Comparison of ENCODE assay signal across 25 cellular contexts in the genomic region with DNA sequence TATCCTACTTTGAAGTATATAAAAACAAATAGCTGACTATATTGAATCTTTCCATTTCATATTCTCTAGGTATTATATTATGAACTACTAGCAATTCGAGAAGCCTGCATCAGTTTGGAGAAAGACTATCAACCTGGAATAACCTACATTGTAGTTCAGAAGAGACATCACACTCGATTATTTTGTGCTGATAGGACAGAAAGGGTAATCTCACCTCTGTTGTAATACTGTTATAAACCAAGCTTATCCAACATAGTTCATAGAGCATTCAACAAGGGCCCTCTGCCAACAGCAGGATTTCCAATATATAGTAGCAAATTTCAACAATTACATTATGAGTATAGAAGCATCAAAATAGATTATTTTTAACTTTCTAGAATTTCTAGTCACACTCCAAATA. TPM values are rescaled to one million over a fixed set of nuclear protein-coding genes. Genes with fewer than 3 reads are reported as not detected.
A peak's percentile ranks its signal among the peaks of the same experiment; 100 is the strongest.
DNase-seq lines count a peak whose midpoint lies in the region; ATAC-seq, FAIRE-seq and TF ChIP-seq lines count a peak whose summit lies in the region.
"Had no signal": no experiment of that assay in that cellular context is flagged by ENCODE, and none has a peak within 500 bp of the region (broad histone marks: within the 10 kb centered on the region; RNA-seq: fewer than 3 reads in every experiment).

No MANE protein-coding gene starts in this region.

- no peaks in the 10 kb centered on the region for H3K9me3 Mint-ChIP-seq in naive thymus-derived CD8-positive, alpha-beta T cell
- H3K9me3 Mint-ChIP-seq: CD14-positive monocyte; CD4-positive, alpha-beta memory T cell; CD4-positive, CD25-positive, alpha-beta regulatory T cell; CD8-positive, alpha-beta memory T cell had no signal

- H3K4me2 ChIP-seq in A549 (no peak overlapping the region), IMR-90 (ENCODE audit: low read depth, low read length) (no peak overlapping the region), K562 (ENCODE audit: insufficient read depth, low read length) (no peak overlapping the region)
- H3K4me2 ChIP-seq: BLaER1 had no signal

- intact Hi-C loops in IMR-90 (cut with micrococcal nuclease) (no loop called here), K562 (cut with micrococcal nuclease) (no loop called here)

- FAIRE-seq in A549 (lab: Jason Lieb, UNC) = no peak
- no peak for FAIRE-seq in K562 (lab: Jason Lieb, UNC)
- FAIRE-seq: D721Med, GM12891, GM18507 had no signal

- no peak overlapping the region for H2AK9ac ChIP-seq in IMR-90 (replicated peaks; ENCODE audit: low read depth, low read length, poor library complexity)

- in situ Hi-C loops in IMR-90 (cut with MboI; ENCODE audit: low sequenced_read_pairs) = no loop called here
- in situ Hi-C loops in K562 (cut with MboI) = no loop called here

- no peak overlapping the region for H3K4me3 Mint-ChIP-seq in naive thymus-derived CD8-positive, alpha-beta T cell
- H3K4me3 Mint-ChIP-seq: CD14-positive monocyte; CD4-positive, alpha-beta memory T cell; CD4-positive, CD25-positive, alpha-beta regulatory T cell; CD8-positive, alpha-beta memory T cell had no signal

- BruUV-seq in IMR-90 (replicated peaks; lab: Mats Ljungman, UMichigan) (no TSS peak), K562 (replicated peaks; lab: Mats Ljungman, UMichigan) (no TSS peak)

- no peak overlapping the region for H2AK5ac ChIP-seq in IMR-90 (ENCODE audit: low read depth, low read length)

- no peak for TF ChIP-seq POLR2A in A549 (IDR thresholded peaks at IDR 0.05; ENCODE audit: low read length)
- no peak for TF ChIP-seq POLR2A in IMR-90 (IDR thresholded peaks at IDR 0.05; ENCODE audit: low read depth, low read length)
- TF ChIP-seq POLR2A in K562 (conservative IDR thresholded peaks at IDR 0.05) = no peak

- no peaks in the 10 kb centered on the region for H3K27me3 Mint-ChIP-seq in naive thymus-derived CD8-positive, alpha-beta T cell
- H3K27me3 Mint-ChIP-seq: CD4-positive, alpha-beta memory T cell; CD4-positive, CD25-positive, alpha-beta regulatory T cell; CD8-positive, alpha-beta memory T cell had no signal

- H3K27ac ChIP-seq in A549 (no peak overlapping the region), IMR-90 (ENCODE audit: insufficient read depth, low read length) (no peak overlapping the region), K562 (ENCODE audit: extremely low read depth, low read depth, low read length) (no peak overlapping the region)
- H3K27ac ChIP-seq: 22Rv1, BLaER1 had no signal

- POLR2A ChIA-PET in A549 (lab: Yijun Ruan, JAX) = no interaction called here
- POLR2A ChIA-PET in IMR-90 (lab: Charles Lee; ENCODE audit: unreplicated experiment) = no interaction called here
- POLR2A ChIA-PET in K562 (lab: Yijun Ruan, JAX) = no interaction called here
- POLR2A ChIA-PET in naive thymus-derived CD8-positive, alpha-beta T cell (lab: Charles Lee) = interaction anchor here (0.7 kb wide), 1 partner anchor 196 kb away, joined by 5 read pairs; no protein-coding TSS in a partner anchor

- H2AFZ ChIP-seq in IMR-90 (replicated peaks; ENCODE audit: low read length, poor library complexity) = no peak overlapping the region
- no peak overlapping the region for H2AFZ ChIP-seq in K562 (ENCODE audit: low read depth, low read length)

- H3K23ac ChIP-seq in IMR-90 (ENCODE audit: low read depth, low read length) = no peak overlapping the region

- TF ChIP-seq RAD21 in A549 (conservative IDR thresholded peaks at IDR 0.05 in 1 of 2, IDR thresholded peaks at IDR 0.05 in 1 of 2) (no peak), IMR-90 (IDR thresholded peaks at IDR 0.05; ENCODE audit: low read length) (no peak), K562 (CRISPR knock-in tag; conservative IDR thresholded peaks at IDR 0.05 in 1 of 2, IDR thresholded peaks at IDR 0.05 in 1 of 2) (no peak)

- ATAC-seq in A549 (no peak), IMR-90 (ENCODE audit: low read depth) (no peak), K562 (no peak), left lobe of liver (peak; percentile 83), GM21619 (IDR thresholded peaks at IDR 0.05; ENCODE audit: unreplicated experiment) (no peak), HG03135 (IDR thresholded peaks at IDR 0.05; ENCODE audit: unreplicated experiment) (no peak)
- no peak for ATAC-seq in naive thymus-derived CD8-positive, alpha-beta T cell

- H3K9me1 ChIP-seq in IMR-90 (ENCODE audit: insufficient read depth, low read length) (no peaks in the 10 kb centered on the region), K562 (ENCODE audit: control insufficient read depth, insufficient read depth, low read length) (no peaks in the 10 kb centered on the region)

- H4K91ac ChIP-seq in IMR-90 (ENCODE audit: insufficient read depth, low read depth, low read length) = no peak overlapping the region

- no peak overlapping the region for H2BK20ac ChIP-seq in IMR-90 (ENCODE audit: low read depth, low read length)

- no peak overlapping the region for H4K5ac ChIP-seq in IMR-90 (ENCODE audit: low read depth, low read length)

- H3K9me3 ChIP-seq in A549 (no peaks in the 10 kb centered on the region), IMR-90 (ENCODE audit: control insufficient read depth, insufficient read depth, low read length) (no peaks in the 10 kb centered on the region), K562 (replicated peaks; ENCODE audit: control insufficient read depth, insufficient read depth, low read depth, low read length) (no peaks in the 10 kb centered on the region)
- H3K9me3 ChIP-seq: BE2C, BLaER1, Caco-2 had no signal

- H4K20me1 ChIP-seq in IMR-90 (ENCODE audit: insufficient read depth, low read length) (no peaks in the 10 kb centered on the region), K562 (replicated peaks; ENCODE audit: control insufficient read depth, insufficient read depth, low read length) (no peaks in the 10 kb centered on the region)
- H4K20me1 ChIP-seq: BLaER1 had no signal

- H3K4me3 ChIP-seq in A549 (no peak overlapping the region), IMR-90 (ENCODE audit: insufficient read depth, low read depth, low read length) (no peak overlapping the region), K562 (no peak overlapping the region)
- H3K4me3 ChIP-seq: BLaER1 had no signal

- no peak overlapping the region for H3K56ac ChIP-seq in IMR-90 (ENCODE audit: extremely low read depth, insufficient read depth, low read length)

- H3K4ac ChIP-seq in IMR-90 (ENCODE audit: low read depth, low read length) = no peak overlapping the region

- H2BK15ac ChIP-seq in IMR-90 (ENCODE audit: low read depth, low read length) = no peak overlapping the region

- H3K36me3 Mint-ChIP-seq in naive thymus-derived CD8-positive, alpha-beta T cell = peaks cover 0 to 77% (median 28%) of the 10 kb centered on the region in 3 donors

- H3K36me3 ChIP-seq in IMR-90 (ENCODE audit: control insufficient read depth, insufficient read depth, low read length) (peaks cover 21% of the 10 kb centered on the region), K562 (ENCODE audit: control insufficient read depth, insufficient read depth, low read length) (peaks cover 56% of the 10 kb centered on the region)
- H3K36me3 ChIP-seq: BE2C had no signal

- H3K4me1 ChIP-seq in A549 (no peaks in the 10 kb centered on the region), IMR-90 (ENCODE audit: control insufficient read depth, insufficient read depth, low read length) (no peaks in the 10 kb centered on the region), K562 (replicated peaks in 1 of 2; ENCODE audit: control insufficient read depth in 2 of 2, insufficient read depth in 2 of 2, low read length in 2 of 2) (0 out of 5 replicates have a peak, but pooled peaks cover 0 to 1% of the 10 kb centered on the region in 2 experiments)
- H3K4me1 ChIP-seq: BE2C, BLaER1, Caco-2 had no signal

- H3K79me2 ChIP-seq in K562 (ENCODE audit: control insufficient read depth, insufficient read depth, low read length) = no peaks in the 10 kb centered on the region

- H4K8ac ChIP-seq in IMR-90 (ENCODE audit: low read depth in 2 of 2, low read length in 2 of 2) = no peak overlapping the region

- H3K27ac Mint-ChIP-seq in naive thymus-derived CD8-positive, alpha-beta T cell = no peak overlapping the region
- H3K27ac Mint-ChIP-seq: CD14-positive monocyte; CD4-positive, alpha-beta memory T cell; CD4-positive, CD25-positive, alpha-beta regulatory T cell; CD8-positive, alpha-beta memory T cell had no signal

- TF ChIP-seq CTCF in A549 (IDR thresholded peaks at IDR 0.05) (no peak), IMR-90 (conservative IDR thresholded peaks at IDR 0.05; ENCODE audit: low read depth, low read length) (no peak), K562 (IDR thresholded peaks at IDR 0.05 in 2 of 3, conservative IDR thresholded peaks at IDR 0.05 in 1 of 3; ENCODE audit: insufficient read depth in 2 of 3, low read depth in 1 of 3, low read length in 3 of 3) (no peak)

- 54% methylated on average over 2 of the region's 2 CpGs for WGBS in A549 (ENCODE audit: missing lambda C conversion rate)
- WGBS in IMR-90 (ENCODE audit: extremely low coverage in 2 of 2, insufficient read length in 1 of 2), 2 experiments = no CpG with 5 or more reads among the region's 2 CpGs
- 70% methylated on average over 2 of the region's 2 CpGs for WGBS in K562 (ENCODE audit: insufficient coverage, low coverage, missing lambda C conversion rate)

- H3K4me1 Mint-ChIP-seq in naive thymus-derived CD8-positive, alpha-beta T cell = no peaks in the 10 kb centered on the region
- H3K4me1 Mint-ChIP-seq: CD8-positive, alpha-beta memory T cell had no signal

- H3K14ac ChIP-seq in IMR-90 (replicated peaks; ENCODE audit: low read depth, low read length) = no peak overlapping the region

- no peak overlapping the region for H2BK120ac ChIP-seq in IMR-90 (ENCODE audit: low read depth, low read length)

- H3K9ac ChIP-seq in IMR-90 (ENCODE audit: low read depth, low read length) (no peak overlapping the region), K562 (ENCODE audit: insufficient read depth in 1 of 2, low read depth in 2 of 2, low read length in 2 of 2) (no peak overlapping the region)
- H3K9ac ChIP-seq: BLaER1 had no signal

- dilution Hi-C loops in IMR-90 (cut with HindIII; ENCODE audit: low sequenced_read_pairs, unreplicated experiment) = no loop called here

- no peaks in the 10 kb centered on the region; a peak in 1 of 4 replicates for H3K79me1 ChIP-seq in IMR-90 (ENCODE audit: low read depth in 1 of 2, low read length in 2 of 2)

- DNase-seq in A549 (ENCODE audit: low read depth in 1 of 2, low spot score in 1 of 2) (no peak), IMR-90 (no peak), K562 (ENCODE audit: extremely low read depth in 1 of 4, low spot score in 3 of 4) (no peak), left lobe of liver (ENCODE audit: low spot score) (no peak), amygdala (lab: John Stamatoyannopoulos, UW) (no peak)
- DNase-seq in naive thymus-derived CD8-positive, alpha-beta T cell = no peak
- DNase-seq: ACHN; BE2C; C1 segment of cervical spinal cord; Caco-2; Calu3; CD4-positive, alpha-beta memory T cell; CD4-positive, CD25-positive, alpha-beta regulatory T cell; CD8-positive, alpha-beta memory T cell; DMS79 treated with DMSO at 0.1 percent for 48 hours; GF-D8 had no signal

- H2BK5ac ChIP-seq in IMR-90 (ENCODE audit: low read depth, low read length, poor library complexity, severe bottlenecking) = no peak overlapping the region

- H3K18ac ChIP-seq in IMR-90 (ENCODE audit: low read depth, low read length) = no peak overlapping the region

- CTCF ChIA-PET in A549 (lab: Yijun Ruan, JAX) (interaction anchor here (0.6 kb wide), 1 partner anchor 813 kb away, joined by 3 read pairs; no protein-coding TSS in a partner anchor), IMR-90 (lab: Yijun Ruan, JAX) (no interaction called here), K562 (lab: Yijun Ruan, JAX; ENCODE audit: low intra/inter-chr PET ratio) (no interaction called here)

- TF ChIP-seq EP300 in A549 (IDR thresholded peaks at IDR 0.05) = no peak
- TF ChIP-seq EP300 in K562 (IDR thresholded peaks at IDR 0.05; ENCODE audit: low read length) = no peak

- no peaks in the 10 kb centered on the region for H3K27me3 ChIP-seq in IMR-90 (ENCODE audit: control insufficient read depth, insufficient read depth, low read length)
- no peaks in the 10 kb centered on the region for H3K27me3 ChIP-seq in K562 (ENCODE audit: control insufficient read depth in 2 of 2, insufficient read depth in 2 of 2, low read length in 2 of 2)
- H3K27me3 ChIP-seq: BE2C, BLaER1 had no signal

RNA-seq across cellular contexts. Expression of gene TEKT2, which starts 43.7 kb away (rescaled TPM):
- 0.08 TPM in 1 of 2 replicates, not detected in the other for polyA plus RNA-seq in A549 (2011; rRNA removed)
- polyA plus RNA-seq in A549 (2012; cell fraction: cytosol; rRNA removed) = 0.04 TPM in 1 of 2 replicates, not detected in the other
- 0.06 and 0.29 TPM in 2 replicates for polyA plus RNA-seq in A549 (2012; cell fraction: nucleus; rRNA removed)
- polyA plus RNA-seq in A549 (2017; fragmentation: RNase III; extraction: RNeasy Plus Mini Kit Qiagen cat#74134 plus additional on column Dnase treatment) = 0.05 to 0.12 TPM in 2 of 3 replicates, not detected in the other
- polyA minus RNA-seq in A549 (2011; rRNA and poly(A)+ RNA removed) = not detected in 2 replicates
- 0.18 TPM in 1 of 2 replicates, not detected in the other for total RNA-seq in IMR-90 (2012; rRNA removed)
- polyA plus RNA-seq in IMR-90 (2012; rRNA removed) = 0.14 TPM in 1 of 2 replicates, not detected in the other
- polyA plus RNA-seq in IMR-90 (2012; cell fraction: cytosol; rRNA removed) = 0.05 TPM in 1 of 2 replicates, not detected in the other
- polyA plus RNA-seq in IMR-90 (2012; cell fraction: nucleus; rRNA removed; ENCODE audit: low replicate concordance) = 0.44 and 0.58 TPM in 2 replicates
- total RNA-seq in K562 (2011; cell fraction: chromatin; rRNA removed; ENCODE audit: low replicate concordance) = 0.62 TPM in 1 of 2 replicates, not detected in the other
- 0.92 and 1.0 TPM in 2 replicates for total RNA-seq in K562 (2011; cell fraction: nucleolus; rRNA removed)
- 0.66 and 0.92 TPM in 2 replicates for total RNA-seq in K562 (2011; cell fraction: nucleoplasm; rRNA removed)
- total RNA-seq in K562 (2014; rRNA removed) = 0.36 TPM in 1 of 2 replicates, not detected in the other
- total RNA-seq in K562 (2014; rRNA removed; fragmentation: Illumina TruSeq; extraction: Trizol) = 0.19 TPM in 1 of 2 replicates, not detected in the other
- 0.19 and 0.40 TPM in 2 replicates for total RNA-seq in K562 (2015; rRNA removed; fragmentation: Illumina TruSeq; extraction: Trizol)
- 0.60 and 0.78 TPM in 2 replicates for total RNA-seq in K562 (2021)
- 0.06 and 0.24 TPM in 2 replicates for polyA plus RNA-seq in K562 (2011; rRNA removed)
- polyA plus RNA-seq in K562 (2011; cell fraction: cytosol; rRNA removed) = 0.19 and 0.25 TPM in 2 replicates
- 0.41 and 0.68 TPM in 2 replicates for polyA plus RNA-seq in K562 (2011; cell fraction: nucleus; rRNA removed)
- 0.21 and 0.25 TPM in 2 replicates for polyA plus RNA-seq in K562 (2012)
- polyA plus RNA-seq in K562 (2014; fragmentation: Illumina TruSeq; extraction: Trizol) = 0.24 and 0.37 TPM in 2 replicates
- under 1 TPM; 0.08 to 0.14 TPM for polyA plus RNA-seq in K562 (2014; fragmentation: Nextera tagmentation; extraction: Ambion mirVana)
- 0.19 and 0.94 TPM in 2 replicates for polyA plus RNA-seq in K562 (2014; rRNA removed)
- polyA minus RNA-seq in K562 (2011; rRNA and poly(A)+ RNA removed) = not detected in 2 replicates
- polyA minus RNA-seq in K562 (2011; cell fraction: cytosol; rRNA and poly(A)+ RNA removed) = not detected in 2 replicates
- 0.56 TPM in 1 of 2 replicates, not detected in the other for polyA minus RNA-seq in K562 (2011; cell fraction: nucleus; rRNA and poly(A)+ RNA removed)
- not detected for total RNA-seq in left lobe of liver
- total RNA-seq in naive thymus-derived CD8-positive, alpha-beta T cell = not detected
- polyA plus RNA-seq in naive thymus-derived CD8-positive, alpha-beta T cell = not detected
- total RNA-seq: A172; Caco-2; CD4-positive, alpha-beta memory T cell; CD8-positive, alpha-beta memory T cell had no signal
- polyA plus RNA-seq: CD14-positive monocyte; CD4-positive, alpha-beta memory T cell; CD4-positive, CD25-positive, alpha-beta regulatory T cell; CD8-positive, alpha-beta memory T cell had no signal

RNA-seq across cellular contexts. Expression of gene ADPRS, which starts 48.5 kb away (rescaled TPM):
- polyA plus RNA-seq in A549 (2011; rRNA removed) (14.3 and 14.6 TPM in 2 replicates), A549 (2017; fragmentation: RNase III; extraction: RNeasy Plus Mini Kit Qiagen cat#74134 plus additional on column Dnase treatment) (15.2 to 16.7 TPM (median 16.5 TPM) in 3 replicates), IMR-90 (2012; rRNA removed) (37.1 and 37.2 TPM in 2 replicates), K562 (2011; rRNA removed) (34.4 and 37.0 TPM in 2 replicates), K562 (2014; fragmentation: Illumina TruSeq; extraction: Trizol) (25.2 and 26.7 TPM in 2 replicates), K562 (2014; fragmentation: Nextera tagmentation; extraction: Ambion mirVana) (1 to 10 TPM; 5.9 to 8.4 TPM), K562 (2014; rRNA removed) (29.9 and 37.2 TPM in 2 replicates)
- polyA plus RNA-seq in A549 (2012; cell fraction: cytosol; rRNA removed) = 24.2 and 29.9 TPM in 2 replicates
- polyA plus RNA-seq in A549 (2012; cell fraction: nucleus; rRNA removed) = 26.7 and 27.8 TPM in 2 replicates
- 9.5 and 10.3 TPM in 2 replicates for polyA minus RNA-seq in A549 (2011; rRNA and poly(A)+ RNA removed)
- total RNA-seq in IMR-90 (2012; rRNA removed) (27.2 and 31.0 TPM in 2 replicates), K562 (2014; rRNA removed) (40.0 and 52.5 TPM in 2 replicates), K562 (2014; rRNA removed; fragmentation: Illumina TruSeq; extraction: Trizol) (15.1 and 21.2 TPM in 2 replicates), K562 (2015; rRNA removed; fragmentation: Illumina TruSeq; extraction: Trizol) (26.7 and 27.4 TPM in 2 replicates), K562 (2021) (30.9 and 33.4 TPM in 2 replicates), left lobe of liver (9.0 TPM)
- polyA plus RNA-seq in IMR-90 (2012; cell fraction: cytosol; rRNA removed) = 47.8 and 52.4 TPM in 2 replicates
- polyA plus RNA-seq in IMR-90 (2012; cell fraction: nucleus; rRNA removed; ENCODE audit: low replicate concordance) = 22.4 and 39.5 TPM in 2 replicates
- 6.1 and 18.5 TPM in 2 replicates for total RNA-seq in K562 (2011; cell fraction: chromatin; rRNA removed; ENCODE audit: low replicate concordance)
- total RNA-seq in K562 (2011; cell fraction: nucleolus; rRNA removed) = 17.3 and 17.4 TPM in 2 replicates
- total RNA-seq in K562 (2011; cell fraction: nucleoplasm; rRNA removed) = 12.3 and 12.6 TPM in 2 replicates
- 43.8 and 51.3 TPM in 2 replicates for polyA plus RNA-seq in K562 (2011; cell fraction: cytosol; rRNA removed)
- polyA plus RNA-seq in K562 (2011; cell fraction: nucleus; rRNA removed) = 27.6 and 28.3 TPM in 2 replicates
- polyA plus RNA-seq in K562 (2012) = 24.0 and 26.0 TPM in 2 replicates
- polyA minus RNA-seq in K562 (2011; rRNA and poly(A)+ RNA removed) = 12.3 and 15.7 TPM in 2 replicates
- polyA minus RNA-seq in K562 (2011; cell fraction: cytosol; rRNA and poly(A)+ RNA removed) = 12.0 and 12.3 TPM in 2 replicates
- polyA minus RNA-seq in K562 (2011; cell fraction: nucleus; rRNA and poly(A)+ RNA removed) = 4.6 and 6.2 TPM in 2 replicates
- 10 to 100 TPM; 28.3 to 30.4 TPM for total RNA-seq in naive thymus-derived CD8-positive, alpha-beta T cell
- 10 to 100 TPM in 2 of 3 donors, 1 to 10 TPM in 1; 9.9 to 24.8 (median 11.5) TPM for polyA plus RNA-seq in naive thymus-derived CD8-positive, alpha-beta T cell

Comparison
In these comparisons a context has a peak if more than half of its experiments do, and no peak if none do; other contexts are left out.
1. Of the 35 proteins assayed by ChIP-seq in both K562 and A549: peak only in K562: none; only in A549: none; in both: MAFK; in neither: 34.